ENCODE assay signal across 24 cellular contexts in genomic region chr15:38828031-38828532, GRCh38.
A peak's percentile ranks its signal among the peaks of the same experiment; 100 is the strongest.
DNase-seq lines count a peak whose midpoint lies in the region; ATAC-seq and TF ChIP-seq lines count a peak whose summit lies in the region.
"Had no signal": no experiment of that assay in that cellular context is flagged by ENCODE, and none has a peak within 500 bp of the region (broad histone marks: within the 10 kb centered on the region; RNA-seq: fewer than 3 reads in every experiment).

No MANE protein-coding gene starts in this region.

- ATAC-seq in HG02870 (IDR thresholded peaks at IDR 0.05; ENCODE audit: unreplicated experiment): no peak
- ATAC-seq: activated CD4-positive, alpha-beta T cell treated with anti-CD3 and anti-CD28 coated beads for 36 hours; effector memory CD8-positive, alpha-beta T cell; GM12878; mucosa of descending colon; Panc1; stimulated activated naive B cell treated with anti-CD40 and anti-IgM and Interleukin-4, amounts not matched to agents 10 μg/mL and 1 μg/mL and 100 μg/mL, for 72 hours had no signal

- peaks cover 39% of the 10 kb centered on the region for H3K4me1 ChIP-seq in SJCRH30
- H3K4me1 ChIP-seq in transverse colon: no peaks in the 10 kb centered on the region
- no peaks in the 10 kb centered on the region for H3K4me1 ChIP-seq in breast epithelium
- H3K4me1 ChIP-seq: esophagus squamous epithelium had no signal

- TF ChIP-seq CTCF in fibroblast of the aortic adventitia (IDR thresholded peaks at IDR 0.05; ENCODE audit: insufficient read depth, low read length) (no peak), retinal pigment epithelial cell (conservative IDR thresholded peaks at IDR 0.05; ENCODE audit: low read depth, low read length) (no peak), transverse colon (IDR thresholded peaks at IDR 0.05) (no peak), breast epithelium (IDR thresholded peaks at IDR 0.05) (no peak)

- no peak overlapping the region for H3K4me3 ChIP-seq in SJCRH30
- H3K4me3 ChIP-seq in fibroblast of the aortic adventitia (ENCODE audit: low read depth, low read length): no peak overlapping the region
- no peak overlapping the region for H3K4me3 ChIP-seq in retinal pigment epithelial cell (ENCODE audit: low read length)
- no peak overlapping the region for H3K4me3 ChIP-seq in transverse colon
- no peak overlapping the region for H3K4me3 ChIP-seq in breast epithelium
- H3K4me3 ChIP-seq: esophagus squamous epithelium, GM12878, heart left ventricle, mucosa of descending colon had no signal

- DNase-seq in ELR (ENCODE audit: low read depth) (peak; percentile 20), SJCRH30 (peak; percentile 85 to 97), fibroblast of the aortic adventitia (ENCODE audit: low read depth) (peak; percentile 46), retinal pigment epithelial cell (ENCODE audit: low read depth) (peak; percentile 38), transverse colon (no peak), breast epithelium (ENCODE audit: low spot score in 2 of 2) (no peak), foreskin melanocyte (no peak)
- DNase-seq: activated CD4-positive, alpha-beta T cell treated with anti-CD3 and anti-CD28 coated beads for 36 hours; activated naive CD4-positive, alpha-beta T cell treated with Interleukin-2 at 50 U/mL for 16 hours; activated T-cell treated with anti-CD3 and anti-CD28 coated beads, Interleukin-2, amount 50 U/mL, for 48 hours; amygdala; CD4-positive, alpha-beta memory T cell; DMS 273 treated with DMSO at 0.1 percent for 48 hours; effector memory CD8-positive, alpha-beta T cell; esophagus squamous epithelium; heart left ventricle; mucosa of descending colon; NCI-H1436; NCI-H510A treated with DMSO at 0.1 percent for 48 hours; small intestine; stimulated activated naive B cell treated with anti-CD40 and anti-IgM and Interleukin-4, amounts not matched to agents 10 μg/mL and 1 μg/mL and 100 μg/mL, for 72 hours had no signal

- H3K27me3 ChIP-seq in SJCRH30 (no peaks in the 10 kb centered on the region), transverse colon (no peaks in the 10 kb centered on the region), breast epithelium (no peaks in the 10 kb centered on the region)
- H3K27me3 ChIP-seq: esophagus squamous epithelium, heart left ventricle had no signal

- H3K36me3 ChIP-seq in SJCRH30 (no peaks in the 10 kb centered on the region), transverse colon (no peaks in the 10 kb centered on the region), breast epithelium (no peaks in the 10 kb centered on the region)
- H3K36me3 ChIP-seq: esophagus squamous epithelium, heart left ventricle had no signal

- 70 to 75% methylated on average over 4 of the region's 4 CpGs for WGBS in transverse colon (ENCODE audit: low coverage in 1 of 2), 2 donors

- H3K27ac ChIP-seq in SJCRH30 (peak overlapping the region; percentile 99), transverse colon (no peak overlapping the region), breast epithelium (no peak overlapping the region)
- H3K27ac ChIP-seq: esophagus squamous epithelium had no signal

- H3K9me3 ChIP-seq in SJCRH30 (replicated peaks) (peaks cover 13% of the 10 kb centered on the region; the same call in 1 of the 2 replicates), transverse colon (peaks cover 0 to 8% of the 10 kb centered on the region in 2 donors), breast epithelium (no peaks in the 10 kb centered on the region)
- H3K9me3 ChIP-seq: esophagus squamous epithelium had no signal

- TF ChIP-seq POLR2A in transverse colon (IDR thresholded peaks at IDR 0.05) (no peak), breast epithelium (IDR thresholded peaks at IDR 0.05) (no peak)

- intact Hi-C loops in transverse colon (cut with DNase I; ENCODE audit: low total_unique reads) (no loop called here), breast epithelium (cut with DNase I; ENCODE audit: low total_unique reads) (no loop called here)

- no peak for TF ChIP-seq EP300 in transverse colon (IDR thresholded peaks at IDR 0.05; ENCODE audit: low read depth)

- in situ Hi-C loops in transverse colon (cut with MboI; ENCODE audit: low pct_ligation_motif_present in 1 of 4, low pct_unique_long_range_greater_than_20kb in 1 of 4, low sequenced_read_pairs in 3 of 4): no loop called here

Comparison
In these comparisons a context has a peak if more than half of its experiments do, and no peak if none do; other contexts are left out.
1. DNase-seq: peak in ELR (single experiment), SJCRH30 (2 of 2), fibroblast of the aortic adventitia (single experiment) and retinal pigment epithelial cell (single experiment); none in transverse colon (single experiment), breast epithelium (0 of 2) and foreskin melanocyte (single experiment).